Comparison of ENCODE assay signal across 9 cellular contexts in genomic region chr7:115230882-115231508, GRCh38.
DNase-seq lines count a peak whose midpoint lies in the region; ATAC-seq, FAIRE-seq and TF ChIP-seq lines count a peak whose summit lies in the region.
"Had no signal": no experiment of that assay in that cellular context is flagged by ENCODE, and none has a peak within 500 bp of the region (broad histone marks: within the 10 kb centered on the region; RNA-seq: fewer than 3 reads in every experiment).

No MANE protein-coding gene starts in this region.

- H3K4me1 Mint-ChIP-seq in HFFc6 (ENCODE audit: low read depth): peaks cover 37% of the 10 kb centered on the region
- H3K4me1 Mint-ChIP-seq in naive thymus-derived CD8-positive, alpha-beta T cell: peaks cover 5 to 20% (median 7%) of the 10 kb centered on the region in 4 donors
- H3K4me1 Mint-ChIP-seq: memory B cell had no signal

- peak; percentile 86 for ATAC-seq in body of pancreas
- ATAC-seq in naive thymus-derived CD8-positive, alpha-beta T cell: peak; percentile 29 to 30

- TF ChIP-seq CTCF in HFFc6 (IDR thresholded peaks at IDR 0.05) (no peak), body of pancreas (IDR thresholded peaks at IDR 0.05) (no peak), vagina (IDR thresholded peaks at IDR 0.05) (no peak)

- DNase-seq in DMS153 treated with DMSO at 0.1 percent for 48 hours (lab: John Stamatoyannopoulos, UW; ENCODE audit: unreplicated experiment) (peak; percentile 71), HFFc6 (peak; percentile 95), NCI-H187 treated with DMSO at 0.1 percent for 48 hours (lab: John Stamatoyannopoulos, UW) (peak; percentile 100), body of pancreas (no peak), GM19239 (ENCODE audit: insufficient read length, low spot score) (no peak), vagina (ENCODE audit: extremely low spot score in 2 of 2) (no peak)
- DNase-seq in naive thymus-derived CD8-positive, alpha-beta T cell: no peak
- DNase-seq in stimulated activated naive CD4-positive, alpha-beta T cell (lab: John Stamatoyannopoulos, UW): no peak

- H3K4me3 Mint-ChIP-seq in HFFc6: peak overlapping the region; percentile 63
- no peak overlapping the region for H3K4me3 Mint-ChIP-seq in naive thymus-derived CD8-positive, alpha-beta T cell
- H3K4me3 Mint-ChIP-seq: memory B cell had no signal

- no peak for FAIRE-seq in GM19239 (lab: Jason Lieb, UNC)

- 10 to 26% methylated on average over 1 of the region's 1 CpG for WGBS in body of pancreas, 2 donors

- H3K4me1 ChIP-seq in body of pancreas: no peaks in the 10 kb centered on the region
- no peaks in the 10 kb centered on the region for H3K4me1 ChIP-seq in vagina

- no peak for TF ChIP-seq POLR2A in body of pancreas (IDR thresholded peaks at IDR 0.05)
- TF ChIP-seq POLR2A in vagina (IDR thresholded peaks at IDR 0.05): no peak

- H3K36me3 ChIP-seq in body of pancreas (replicated peaks in 1 of 2; ENCODE audit: insufficient read depth in 1 of 2, low read depth in 2 of 2) (no peaks in the 10 kb centered on the region), vagina (no peaks in the 10 kb centered on the region)

- H3K9me3 ChIP-seq in body of pancreas: no peaks in the 10 kb centered on the region
- H3K9me3 ChIP-seq in vagina: no peaks in the 10 kb centered on the region

- H3K27ac ChIP-seq in body of pancreas (peak overlapping the region in 1 of 4 donors; percentile 13), vagina (no peak overlapping the region)

- no peak overlapping the region for H3K4me3 ChIP-seq in body of pancreas
- H3K4me3 ChIP-seq in vagina: no peak overlapping the region

- intact Hi-C loops in body of pancreas (cut with DNase I) (no loop called here), vagina (cut with DNase I) (no loop called here)

- peaks cover 10% of the 10 kb centered on the region for H3K36me3 Mint-ChIP-seq in HFFc6 (ENCODE audit: low read depth)
- peaks cover 0 to 10% (median 2%) of the 10 kb centered on the region in 3 donors for H3K36me3 Mint-ChIP-seq in naive thymus-derived CD8-positive, alpha-beta T cell
- H3K36me3 Mint-ChIP-seq: memory B cell had no signal

- no peaks in the 10 kb centered on the region for H3K27me3 ChIP-seq in body of pancreas
- H3K27me3 ChIP-seq in vagina: no peaks in the 10 kb centered on the region

- H3K9me3 Mint-ChIP-seq in HFFc6: peaks cover 5% of the 10 kb centered on the region
- peaks cover 0 to 13% (median 5%) of the 10 kb centered on the region in 9 donors for H3K9me3 Mint-ChIP-seq in naive thymus-derived CD8-positive, alpha-beta T cell

- H3K27me3 Mint-ChIP-seq in HFFc6 (ENCODE audit: insufficient read depth): no peaks in the 10 kb centered on the region
- H3K27me3 Mint-ChIP-seq in naive thymus-derived CD8-positive, alpha-beta T cell: peaks cover 0 to 4% (median 1%) of the 10 kb centered on the region in 5 donors

- POLR2A ChIA-PET in naive thymus-derived CD8-positive, alpha-beta T cell (lab: Charles Lee): no interaction called here

- H3K27ac Mint-ChIP-seq in HFFc6: peak overlapping the region; percentile 94
- H3K27ac Mint-ChIP-seq in naive thymus-derived CD8-positive, alpha-beta T cell: peak overlapping the region in 1 of 10 donors; percentile 30
- H3K27ac Mint-ChIP-seq: memory B cell had no signal

Comparison
In these comparisons a context has a peak if more than half of its experiments do, and no peak if none do; other contexts are left out.
1. DNase-seq: peak in DMS153 treated with DMSO at 0.1 percent for 48 hours (single experiment), HFFc6 (single experiment) and NCI-H187 treated with DMSO at 0.1 percent for 48 hours (single experiment); none in body of pancreas (0 of 4), naive thymus-derived CD8-positive, alpha-beta T cell (0 of 10), stimulated activated naive CD4-positive, alpha-beta T cell (0 of 6), GM19239 (single experiment) and vagina (0 of 2).